ENCODE assay signal across 1 cellular context in the genomic region with DNA sequence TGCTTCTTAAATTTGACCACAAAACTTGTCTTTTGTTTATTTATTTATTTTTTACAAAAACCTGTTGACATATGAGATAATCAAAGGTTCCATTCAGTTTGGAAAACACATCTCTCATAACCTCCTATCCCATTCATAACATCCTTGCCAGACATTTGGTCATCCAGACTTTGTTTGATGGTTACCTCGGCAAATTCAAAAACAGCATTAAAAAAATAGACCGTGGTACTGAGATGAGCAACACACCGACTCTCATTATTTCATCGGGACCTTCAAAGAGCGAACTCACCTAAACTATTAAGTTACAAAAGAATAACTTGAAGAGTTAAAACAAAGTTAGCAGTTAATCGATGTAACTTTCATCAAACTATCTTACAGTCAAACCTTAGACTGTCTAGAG.
TF ChIP-seq lines count a peak whose summit lies in the region.

No MANE protein-coding gene starts in this region.

TF ChIP-seq in HepG2, 621 proteins besides CTCF, POLR2A, EP300 and RAD21 (continued from another document):
- no peak for TF ChIP-seq ZNF281 (CRISPR knock-in tag; IDR thresholded peaks at IDR 0.05; ENCODE audit: borderline replicate concordance)
- TF ChIP-seq KMT2B (CRISPR knock-in tag; IDR thresholded peaks at IDR 0.05): no peak
- no peak for TF ChIP-seq ZNF749 (CRISPR knock-in tag; IDR thresholded peaks at IDR 0.05; ENCODE audit: borderline replicate concordance)
- TF ChIP-seq GLMP (CRISPR knock-in tag; IDR thresholded peaks at IDR 0.05; ENCODE audit: borderline replicate concordance): no peak
- no peak for TF ChIP-seq ZNF777 (CRISPR knock-in tag; IDR thresholded peaks at IDR 0.05)
- TF ChIP-seq JUNB (CRISPR knock-in tag; IDR thresholded peaks at IDR 0.05; ENCODE audit: borderline replicate concordance): no peak
- no peak for TF ChIP-seq PLRG1 (conservative IDR thresholded peaks at IDR 0.05)
- no peak for TF ChIP-seq TCF7L2 (IDR thresholded peaks at IDR 0.05; ENCODE audit: low read depth, low read length)
- TF ChIP-seq PHF8 (CRISPR knock-in tag; IDR thresholded peaks at IDR 0.05): no peak
- TF ChIP-seq SKI (IDR thresholded peaks at IDR 0.05; ENCODE audit: partially characterized antibody): no peak
- TF ChIP-seq PTBP1 (IDR thresholded peaks at IDR 0.05; ENCODE audit: low read depth, low read length, poor library complexity, severe bottlenecking): no peak
- TF ChIP-seq ZNF557 (CRISPR knock-in tag; IDR thresholded peaks at IDR 0.05): no peak
- no peak for TF ChIP-seq HNRNPLL (IDR thresholded peaks at IDR 0.05; ENCODE audit: low read depth, low read length, poor library complexity, severe bottlenecking)
- TF ChIP-seq, protein P1, sequence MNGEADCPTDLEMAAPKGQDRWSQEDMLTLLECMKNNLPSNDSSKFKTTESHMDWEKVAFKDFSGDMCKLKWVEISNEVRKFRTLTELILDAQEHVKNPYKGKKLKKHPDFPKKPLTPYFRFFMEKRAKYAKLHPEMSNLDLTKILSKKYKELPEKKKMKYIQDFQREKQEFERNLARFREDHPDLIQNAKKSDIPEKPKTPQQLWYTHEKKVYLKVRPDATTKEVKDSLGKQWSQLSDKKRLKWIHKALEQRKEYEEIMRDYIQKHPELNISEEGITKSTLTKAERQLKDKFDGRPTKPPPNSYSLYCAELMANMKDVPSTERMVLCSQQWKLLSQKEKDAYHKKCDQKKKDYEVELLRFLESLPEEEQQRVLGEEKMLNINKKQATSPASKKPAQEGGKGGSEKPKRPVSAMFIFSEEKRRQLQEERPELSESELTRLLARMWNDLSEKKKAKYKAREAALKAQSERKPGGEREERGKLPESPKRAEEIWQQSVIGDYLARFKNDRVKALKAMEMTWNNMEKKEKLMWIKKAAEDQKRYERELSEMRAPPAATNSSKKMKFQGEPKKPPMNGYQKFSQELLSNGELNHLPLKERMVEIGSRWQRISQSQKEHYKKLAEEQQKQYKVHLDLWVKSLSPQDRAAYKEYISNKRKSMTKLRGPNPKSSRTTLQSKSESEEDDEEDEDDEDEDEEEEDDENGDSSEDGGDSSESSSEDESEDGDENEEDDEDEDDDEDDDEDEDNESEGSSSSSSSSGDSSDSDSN (CRISPR knock-in tag; IDR thresholded peaks at IDR 0.05): no peak
- TF ChIP-seq ZNF737 (CRISPR knock-in tag; IDR thresholded peaks at IDR 0.05; ENCODE audit: borderline replicate concordance): no peak
- no peak for TF ChIP-seq HNRNPK (IDR thresholded peaks at IDR 0.05; ENCODE audit: low read depth, low read length, poor library complexity, severe bottlenecking)
- no peak for TF ChIP-seq FOXK2 (IDR thresholded peaks at IDR 0.05)
- TF ChIP-seq ZNF317 (CRISPR knock-in tag; IDR thresholded peaks at IDR 0.05): no peak
- TF ChIP-seq CHD4 (IDR thresholded peaks at IDR 0.05; ENCODE audit: borderline replicate concordance, low read length): no peak
